In the genomic region with DNA sequence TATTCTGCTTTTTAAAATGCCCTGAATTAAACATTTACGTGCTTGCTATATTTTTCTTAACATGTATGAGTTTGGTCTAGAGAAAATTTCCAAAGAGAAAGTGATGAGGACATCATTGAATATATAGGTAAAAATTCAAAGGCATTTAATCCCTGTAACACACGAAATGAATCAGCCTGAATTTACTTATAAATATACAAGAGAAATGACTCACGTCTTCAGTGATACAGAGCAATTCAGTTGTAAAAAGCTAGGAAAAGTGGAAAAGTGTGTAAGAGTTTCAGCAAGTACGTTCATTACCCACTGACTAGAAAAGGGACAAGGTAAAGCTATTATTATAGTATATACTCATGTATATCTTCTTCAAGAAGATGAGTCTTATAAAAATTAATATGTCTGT, we compare ENCODE assay signal across 2 cellular contexts.
A peak's percentile ranks its signal among the peaks of the same experiment; 100 is the strongest.
TF ChIP-seq lines count a peak whose summit lies in the region.

No MANE protein-coding gene starts in this region.

TF ChIP-seq in endothelial cell of umbilical vein, 7 proteins besides CTCF, POLR2A, EP300 and RAD21:
- TF ChIP-seq POLR2AphosphoS5 (IDR thresholded peaks at IDR 0.05; ENCODE audit: insufficient read depth, low read depth, low read length) (no peak), FOS (IDR thresholded peaks at IDR 0.05; ENCODE audit: borderline replicate concordance, insufficient read depth, low read length) (peak; percentile 35)

TF ChIP-seq in WTC11, 78 proteins besides CTCF, POLR2A, EP300 and RAD21:
- TF ChIP-seq, protein P1, sequence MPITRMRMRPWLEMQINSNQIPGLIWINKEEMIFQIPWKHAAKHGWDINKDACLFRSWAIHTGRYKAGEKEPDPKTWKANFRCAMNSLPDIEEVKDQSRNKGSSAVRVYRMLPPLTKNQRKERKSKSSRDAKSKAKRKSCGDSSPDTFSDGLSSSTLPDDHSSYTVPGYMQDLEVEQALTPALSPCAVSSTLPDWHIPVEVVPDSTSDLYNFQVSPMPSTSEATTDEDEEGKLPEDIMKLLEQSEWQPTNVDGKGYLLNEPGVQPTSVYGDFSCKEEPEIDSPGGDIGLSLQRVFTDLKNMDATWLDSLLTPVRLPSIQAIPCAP (CRISPR knock-in tag; IDR thresholded peaks at IDR 0.05), result no peak
- TF ChIP-seq ZNF219 (CRISPR knock-in tag; IDR thresholded peaks at IDR 0.05; ENCODE audit: borderline replicate concordance) (no peak), FOXJ3 (CRISPR knock-in tag; IDR thresholded peaks at IDR 0.05; ENCODE audit: borderline replicate concordance) (no peak)
